In the genomic region with DNA sequence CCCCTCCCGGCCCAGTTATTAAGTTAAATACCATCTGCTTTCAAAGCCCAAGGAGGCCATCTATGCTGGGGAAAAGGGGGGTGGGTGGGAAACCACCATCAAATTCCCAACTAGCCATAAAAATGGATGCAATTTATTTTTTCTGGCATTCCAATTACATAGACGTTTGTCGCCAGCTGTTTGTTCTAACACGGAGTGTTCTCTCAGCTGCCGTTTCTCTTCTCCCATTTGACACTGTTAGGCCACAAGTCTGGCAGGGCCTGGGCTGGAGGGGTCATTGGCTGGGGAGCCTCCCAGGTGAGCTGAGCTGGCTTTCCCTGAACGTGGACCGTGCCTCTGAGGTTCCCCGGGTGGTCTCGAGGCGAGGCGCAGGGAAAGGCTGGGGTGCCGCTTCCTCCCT, we compare ENCODE assay signal across 17 cellular contexts. TPM values are rescaled to one million over a fixed set of nuclear protein-coding genes. Genes with fewer than 3 reads are reported as not detected.
DNase-seq lines count a peak whose midpoint lies in the region; ATAC-seq and TF ChIP-seq lines count a peak whose summit lies in the region.
"Had no signal": no experiment of that assay in that cellular context is flagged by ENCODE, and none has a peak within 500 bp of the region (broad histone marks: within the 10 kb centered on the region; RNA-seq: fewer than 3 reads in every experiment).

No MANE protein-coding gene starts in this region.

- no peaks in the 10 kb centered on the region for H3K27me3 ChIP-seq in left ventricle myocardium inferior (ENCODE audit: low read depth)
- H3K27me3 ChIP-seq in gastrocnemius medialis = no peaks in the 10 kb centered on the region
- H3K27me3 ChIP-seq: right lobe of liver had no signal

- ATAC-seq in Right ventricle myocardium inferior = no peak
- no peak for ATAC-seq in gastrocnemius medialis

- H3K27ac ChIP-seq in left ventricle myocardium inferior (replicated peaks) = peak overlapping the region; percentile 95
- H3K27ac ChIP-seq in gastrocnemius medialis = peak overlapping the region; percentile 84 to 97 (median 92)
- H3K27ac ChIP-seq: epithelial cell of prostate, neutrophil had no signal

- H3K4me1 ChIP-seq in left ventricle myocardium inferior = peaks cover 96% of the 10 kb centered on the region
- peaks cover 87 to 93% of the 10 kb centered on the region in 2 donors for H3K4me1 ChIP-seq in gastrocnemius medialis

- in situ Hi-C loops in gastrocnemius medialis (cut with MboI; ENCODE audit: low sequenced_read_pairs in 4 of 4) = no loop called here

- DNase-seq in left ventricle myocardium inferior (no peak), Right ventricle myocardium inferior (ENCODE audit: missing footprints) (no peak), glomerular visceral epithelial cell (ENCODE audit: extremely low spot score) (peak; percentile 45), gastrocnemius medialis (no peak), AG08396 (ENCODE audit: low spot score) (no peak), NCI-H1436 (lab: John Stamatoyannopoulos, UW) (no peak), HuH-7.5 (ENCODE audit: low spot score) (no peak)
- no peak for DNase-seq in activated CD4-positive, alpha-beta T cell treated with anti-CD3 and anti-CD28 coated beads for 48 hours
- DNase-seq: activated CD4-positive, CD25-positive, alpha-beta regulatory T cell; CD4-positive, alpha-beta memory T cell; cortex of kidney; head of caudate nucleus; midbrain; stimulated activated CD4-positive, alpha-beta T cell treated with anti-CD3 and anti-CD28 coated beads, Interleukin-4, amount 100 ng/mL, for 4 hours had no signal

- peaks cover 8% of the 10 kb centered on the region for H3K36me3 ChIP-seq in left ventricle myocardium inferior
- H3K36me3 ChIP-seq in gastrocnemius medialis = peaks cover 0 to 24% of the 10 kb centered on the region in 2 donors
- H3K36me3 ChIP-seq: neutrophil had no signal

- TF ChIP-seq POLR2A in gastrocnemius medialis (IDR thresholded peaks at IDR 0.05) = no peak

- TF ChIP-seq CTCF in left ventricle myocardium inferior (IDR thresholded peaks at IDR 0.05; ENCODE audit: borderline replicate concordance) (no peak), gastrocnemius medialis (IDR thresholded peaks at IDR 0.05 in 4 of 5, conservative IDR thresholded peaks at IDR 0.05 in 1 of 5) (no peak)

- H3K9me3 ChIP-seq in left ventricle myocardium inferior (replicated peaks) (no peaks in the 10 kb centered on the region), gastrocnemius medialis (no peaks in the 10 kb centered on the region)
- H3K9me3 ChIP-seq: neutrophil, right lobe of liver had no signal

- H3K4me3 ChIP-seq in left ventricle myocardium inferior (peak overlapping the region; percentile 53), gastrocnemius medialis (no peak overlapping the region)
- H3K4me3 ChIP-seq: right lobe of liver had no signal

- intact Hi-C loops in left ventricle myocardium inferior (cut with micrococcal nuclease) (no loop called here), Right ventricle myocardium inferior (cut with DNase I) (no loop called here), gastrocnemius medialis (cut with DNase I; ENCODE audit: low total_unique reads) (no loop called here)

RNA-seq across cellular contexts. Expression of gene ATOH8, which starts 16.6 kb away (rescaled TPM):
- total RNA-seq in left ventricle myocardium inferior = 23.3 TPM
- total RNA-seq in Right ventricle myocardium inferior = 29.1 TPM
- total RNA-seq in gastrocnemius medialis = 100 to 1,000 TPM; 122 to 266 (median 150) TPM
- total RNA-seq: CD4-positive, alpha-beta memory T cell had no signal
